In genomic region chr19:29612801-29613595, GRCh38 we compare ENCODE assay signal across 16 cellular contexts.
"Had no signal": no experiment of that assay in that cellular context is flagged by ENCODE, and none has a peak within 500 bp of the region (broad histone marks: within the 10 kb centered on the region; RNA-seq: fewer than 3 reads in every experiment).

No MANE protein-coding gene starts in this region.

- H3K9me3 ChIP-seq: esophagus squamous epithelium, gastroesophageal sphincter, heart left ventricle, prostate gland, stomach, upper lobe of left lung had no signal

- ATAC-seq: gastroesophageal sphincter, heart left ventricle, left cardiac atrium, T-cell had no signal

- H3K27ac Mint-ChIP-seq: activated naive CD4-positive, alpha-beta T cell treated with anti-CD3 and anti-CD28 coated beads, Interleukin-2, amount 50 U/mL, for 24 hours; nephron progenitor cell; T-cell had no signal

- H3K4me3 Mint-ChIP-seq: activated naive CD4-positive, alpha-beta T cell treated with anti-CD3 and anti-CD28 coated beads, Interleukin-2, amount 50 U/mL, for 24 hours; nephron progenitor cell; T-cell had no signal

- DNase-seq: activated gamma-delta T cell treated with Interleukin-2 at 50 U/mL for 16 hours; activated T-cell treated with anti-CD3 and anti-CD28 coated beads, Interleukin-2, amount 50 U/mL, for 1 hour; esophagus squamous epithelium; heart left ventricle; left cardiac atrium; nephron progenitor cell; occipital lobe; stimulated activated CD4-positive, alpha-beta T cell treated with anti-CD3 and anti-CD28 coated beads, Interleukin-4, amount 100 ng/mL, for 24 hours; stomach; T-cell; T-helper 9 cell had no signal

- H3K4me1 ChIP-seq: prostate gland had no signal

- H3K4me3 ChIP-seq: coronary artery, esophagus squamous epithelium, gastroesophageal sphincter, heart left ventricle, prostate gland, stomach, upper lobe of left lung had no signal

- H3K27me3 Mint-ChIP-seq: activated naive CD4-positive, alpha-beta T cell treated with anti-CD3 and anti-CD28 coated beads, Interleukin-2, amount 50 U/mL, for 24 hours; T-cell had no signal

- H3K9me3 Mint-ChIP-seq: activated naive CD4-positive, alpha-beta T cell treated with anti-CD3 and anti-CD28 coated beads, Interleukin-2, amount 50 U/mL, for 24 hours; nephron progenitor cell; T-cell had no signal

- H3K27me3 ChIP-seq: esophagus squamous epithelium, gastroesophageal sphincter, heart left ventricle, stomach, upper lobe of left lung had no signal

- H3K27ac ChIP-seq: coronary artery, esophagus squamous epithelium, gastroesophageal sphincter, heart left ventricle, prostate gland, stomach, upper lobe of left lung had no signal
